Comparison of ENCODE assay signal across 16 cellular contexts in genomic region chr3:171749128-171749527, GRCh38.
A peak's percentile ranks its signal among the peaks of the same experiment; 100 is the strongest.
DNase-seq lines count a peak whose midpoint lies in the region; ATAC-seq and TF ChIP-seq lines count a peak whose summit lies in the region.
"Had no signal": no experiment of that assay in that cellular context is flagged by ENCODE, and none has a peak within 500 bp of the region (broad histone marks: within the 10 kb centered on the region; RNA-seq: fewer than 3 reads in every experiment).

No MANE protein-coding gene starts in this region.

- H3K4me3 ChIP-seq in heart left ventricle (peak overlapping the region in 1 of 12 donors; percentile 1), fibroblast of the aortic adventitia (ENCODE audit: low read depth, low read length) (no peak overlapping the region), smooth muscle cell (no peak overlapping the region)
- H3K4me3 ChIP-seq: MG63 had no signal

- no peaks in the 10 kb centered on the region for H3K36me3 ChIP-seq in heart left ventricle
- no peaks in the 10 kb centered on the region for H3K36me3 ChIP-seq in smooth muscle cell (ENCODE audit: low read depth)
- H3K36me3 ChIP-seq: MG63 had no signal

- no peak for DNase-seq in heart left ventricle
- DNase-seq in cardiac septum (ENCODE audit: low spot score), result no peak
- peak; percentile 41 for DNase-seq in RPMI7951 (ENCODE audit: low read depth)
- peak; percentile 56 for DNase-seq in fibroblast of the aortic adventitia (ENCODE audit: low read depth)
- no peak for DNase-seq in smooth muscle cell (lab: John Stamatoyannopoulos, UW; ENCODE audit: unreplicated experiment)
- no peak for DNase-seq in NCI-H187 treated with DMSO at 0.1 percent for 48 hours (lab: John Stamatoyannopoulos, UW)
- no peak for DNase-seq in posterior cingulate gyrus
- DNase-seq: DND-41, Karpas-422, MG63, NCI-H1105 treated with DMSO at 0.1 percent for 48 hours, NCI-H1694 treated with DMSO at 0.1 percent for 48 hours, NCI-H2227 treated with DMSO at 0.1 percent for 48 hours, NCI-H510A treated with DMSO at 0.1 percent for 48 hours had no signal

- H3K27ac ChIP-seq in heart left ventricle (peak overlapping the region; percentile 63 to 88 (median 74)), smooth muscle cell (ENCODE audit: low read depth) (peak overlapping the region; percentile 54)
- H3K27ac ChIP-seq: HL-60 had no signal

- intact Hi-C loops in heart left ventricle (cut with DNase I), result no loop called here
- intact Hi-C loops in cardiac septum (cut with DNase I), result loop anchor here (5.0 kb wide), 1 partner anchor 102 kb away; no protein-coding TSS in a partner anchor
- intact Hi-C loops in posterior cingulate gyrus (cut with DNase I), result no loop called here

- H3K9ac ChIP-seq in smooth muscle cell (ENCODE audit: low read depth), result no peak overlapping the region

- H2AFZ ChIP-seq in smooth muscle cell (ENCODE audit: low read depth), result no peak overlapping the region

- H3K4me2 ChIP-seq in smooth muscle cell, result peak overlapping the region; percentile 65

- H3K79me2 ChIP-seq in smooth muscle cell (ENCODE audit: low read depth), result peaks cover 66% of the 10 kb centered on the region

- TF ChIP-seq CTCF in heart left ventricle (IDR thresholded peaks at IDR 0.05) (no peak), fibroblast of the aortic adventitia (IDR thresholded peaks at IDR 0.05; ENCODE audit: insufficient read depth, low read length) (no peak), smooth muscle cell (IDR thresholded peaks at IDR 0.05; ENCODE audit: borderline replicate concordance, insufficient read depth, poor library complexity, severe bottlenecking) (no peak)

- no peaks in the 10 kb centered on the region for H3F3A ChIP-seq in smooth muscle cell (ENCODE audit: low read depth)

- peaks cover 0 to 75% (median 61%) of the 10 kb centered on the region in 12 donors for H3K4me1 ChIP-seq in heart left ventricle
- H3K4me1 ChIP-seq in smooth muscle cell (ENCODE audit: low read depth), result peaks cover 14% of the 10 kb centered on the region

- ATAC-seq in heart left ventricle (no peak), HG02970 (IDR thresholded peaks at IDR 0.05; ENCODE audit: low FRiP score, unreplicated experiment) (no peak)

- H4K20me1 ChIP-seq in smooth muscle cell (ENCODE audit: low read depth), result peaks cover 23% of the 10 kb centered on the region

- TF ChIP-seq POLR2A in heart left ventricle (IDR thresholded peaks at IDR 0.05), result no peak

- no peaks in the 10 kb centered on the region for H3K9me3 ChIP-seq in heart left ventricle
- H3K9me3 ChIP-seq in smooth muscle cell (replicated peaks; ENCODE audit: low read depth), result no peaks in the 10 kb centered on the region

- H3K27me3 ChIP-seq in heart left ventricle (no peaks in the 10 kb centered on the region), smooth muscle cell (ENCODE audit: low read depth) (no peaks in the 10 kb centered on the region)

- 20 to 26% (median 22%) methylated on average over 1 of the region's 1 CpG for WGBS in heart left ventricle, 4 donors
- 12% methylated on average over 1 of the region's 1 CpG for WGBS in smooth muscle cell (ENCODE audit: low lambda C conversion rate)

Comparison
In these comparisons a context has a peak if more than half of its experiments do, and no peak if none do; other contexts are left out.
1. DNase-seq: peak in RPMI7951 (single experiment) and fibroblast of the aortic adventitia (single experiment); none in heart left ventricle (0 of 5), cardiac septum (single experiment), smooth muscle cell (single experiment), NCI-H187 treated with DMSO at 0.1 percent for 48 hours (single experiment) and posterior cingulate gyrus (0 of 10).